Comparison of ENCODE assay signal across 8 cellular contexts in the genomic region with DNA sequence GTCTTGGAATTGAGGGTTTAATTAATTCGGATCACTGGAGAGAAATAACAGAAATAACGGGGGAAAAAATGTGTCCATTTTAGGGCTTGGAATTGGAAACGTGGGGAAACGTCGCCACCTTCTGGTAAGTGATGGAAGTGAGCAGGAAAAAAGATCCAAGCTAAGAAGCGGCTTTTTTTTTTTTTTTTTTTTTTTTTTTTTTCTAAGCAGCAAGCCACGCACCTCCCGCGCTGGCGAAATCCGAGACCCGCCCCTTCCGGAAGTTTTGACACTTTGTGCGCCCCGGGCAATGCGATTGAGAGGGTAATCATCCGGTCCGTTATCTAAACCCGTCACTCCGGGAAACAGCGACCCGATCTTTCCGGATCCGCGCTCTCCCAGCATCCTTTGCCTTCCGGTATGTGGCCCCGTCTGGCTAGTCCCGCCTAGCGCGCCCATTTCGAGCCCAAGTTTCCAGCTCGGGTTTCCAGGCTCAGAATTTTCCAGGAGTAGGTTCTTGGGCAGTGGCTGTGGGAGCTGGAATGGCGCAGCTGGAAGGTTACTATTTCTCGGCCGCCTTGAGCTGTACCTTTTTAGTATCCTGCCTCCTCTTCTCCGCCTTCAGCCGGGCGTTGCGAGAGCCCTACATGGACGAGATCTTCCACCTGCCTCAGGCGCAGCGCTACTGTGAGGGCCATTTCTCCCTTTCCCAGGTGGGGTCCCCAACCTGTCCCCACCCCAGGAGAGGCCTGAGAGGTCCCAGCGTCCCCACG. TPM values are rescaled to one million over a fixed set of nuclear protein-coding genes. Genes with fewer than 3 reads are reported as not detected.
DNase-seq lines count a peak whose midpoint lies in the region; ATAC-seq and TF ChIP-seq lines count a peak whose summit lies in the region.

Gene ALG10, plus strand, starts transcription at position 418 of the 752 bp plus-strand sequence. Its CDS starts 104 bp downstream, at position 522.

- H3K9ac ChIP-seq in mucosa of stomach (ENCODE audit: low read length) = peak within 1 kb of the TSS; percentile 87

- H3K4me3 ChIP-seq in esophagus (ENCODE audit: low read depth in 1 of 2, low read length in 2 of 2) (peak within 1 kb of the TSS; percentile 66 to 79), mucosa of stomach (ENCODE audit: low read length) (peak within 1 kb of the TSS; percentile 89)

- H3K27me3 ChIP-seq in esophagus (ENCODE audit: control insufficient read depth in 1 of 2, insufficient read depth in 2 of 2, low read length in 2 of 2) (no peaks in the 10 kb centered on the region), mucosa of stomach (ENCODE audit: control insufficient read depth, insufficient read depth, low read length) (no peaks in the 10 kb centered on the region)

- H3K4me3 Mint-ChIP-seq in activated T-cell treated with anti-CD3 and anti-CD28 coated beads, Interleukin-2, amount 50 U/mL, for 24 hours = peak within 1 kb of the TSS; percentile 98

- H3K27ac Mint-ChIP-seq in activated T-cell treated with anti-CD3 and anti-CD28 coated beads, Interleukin-2, amount 50 U/mL, for 24 hours = peak within 1 kb of the TSS; percentile 98

- ATAC-seq in GM21717 (IDR thresholded peaks at IDR 0.05; ENCODE audit: unreplicated experiment) = peak; percentile 100

- peak; percentile 96 for DNase-seq in DMS79 (lab: John Stamatoyannopoulos, UW)
- DNase-seq in KBM-7 = peak; percentile 99
- peak; percentile 95 for DNase-seq in activated T-cell treated with anti-CD3 and anti-CD28 coated beads, Interleukin-2, amount 50 U/mL, for 24 hours
- DNase-seq in stimulated activated CD8-positive, alpha-beta memory T cell treated with anti-CD3 and anti-CD28 coated beads, Interleukin-7, amount 100 ng/mL, for 1 hour (ENCODE audit: low read depth in 2 of 2) = peak; percentile 91 to 92

- 1% methylated on average over 44 of the region's 44 CpGs for WGBS in esophagus, 2 donors

- H3K9me3 ChIP-seq in esophagus (ENCODE audit: control insufficient read depth in 2 of 2, insufficient read depth in 1 of 2, low read depth in 1 of 2, low read length in 1 of 2) = no peaks in the 10 kb centered on the region
- H3K9me3 ChIP-seq in mucosa of stomach (ENCODE audit: control insufficient read depth, low read length) = no peaks in the 10 kb centered on the region

- H3K36me3 Mint-ChIP-seq in activated T-cell treated with anti-CD3 and anti-CD28 coated beads, Interleukin-2, amount 50 U/mL, for 24 hours (ENCODE audit: low read depth) = peaks cover 38% of the 10 kb centered on the region

- H3K27ac ChIP-seq in esophagus (ENCODE audit: low read depth in 2 of 2, low read length in 1 of 2) = peak within 1 kb of the TSS; percentile 77 to 94

- H3K4me1 ChIP-seq in esophagus (ENCODE audit: control insufficient read depth in 2 of 2, insufficient read depth in 2 of 2, low read length in 1 of 2) (no peaks in the 10 kb centered on the region), mucosa of stomach (ENCODE audit: control insufficient read depth, insufficient read depth, low read length) (peaks cover 5% of the 10 kb centered on the region)

- H3K9me3 Mint-ChIP-seq in activated T-cell treated with anti-CD3 and anti-CD28 coated beads, Interleukin-2, amount 50 U/mL, for 24 hours = no peaks in the 10 kb centered on the region

- H3K4me1 Mint-ChIP-seq in activated T-cell treated with anti-CD3 and anti-CD28 coated beads, Interleukin-2, amount 50 U/mL, for 24 hours (ENCODE audit: low read depth) = peaks cover 23% of the 10 kb centered on the region

- H3K27me3 Mint-ChIP-seq in activated T-cell treated with anti-CD3 and anti-CD28 coated beads, Interleukin-2, amount 50 U/mL, for 24 hours = no peaks in the 10 kb centered on the region

- H3K36me3 ChIP-seq in esophagus (ENCODE audit: control insufficient read depth in 2 of 2, insufficient read depth in 2 of 2, low read length in 1 of 2) (no peaks in the 10 kb centered on the region), mucosa of stomach (ENCODE audit: control insufficient read depth, insufficient read depth, low read length) (no peaks in the 10 kb centered on the region)

- in situ Hi-C loops in KBM-7 (cut with MboI; ENCODE audit: low pct_unique_long_range_greater_than_20kb, low sequenced_read_pairs) = loop anchor here (25.0 kb wide), 1 partner anchor 1260 kb away; the partner anchor contains the start of gene YARS2

TF ChIP-seq in PFSK-1, 5 proteins besides CTCF, POLR2A, EP300 and RAD21:
- TF ChIP-seq FOXP2 (optimal IDR thresholded peaks at IDR 0.05; ENCODE audit: borderline replicate concordance, extremely low read depth, extremely low read length, insufficient read depth) (peak; percentile 43), SIN3A (IDR thresholded peaks at IDR 0.05; ENCODE audit: borderline replicate concordance, insufficient read depth, low read length) (peak; percentile 43; the same call in 1 of the 2 replicates), REST (IDR thresholded peaks at IDR 0.05; ENCODE audit: insufficient read depth in 1 of 2, low read depth in 2 of 2, low read length in 2 of 2) (peak in 1 of 2 experiments; percentile 50; a peak in 1 of 4 replicates), POLR2AphosphoS5 (IDR thresholded peaks at IDR 0.05; ENCODE audit: low read depth, low read length) (peak; percentile 87), TAF1 (IDR thresholded peaks at IDR 0.05; ENCODE audit: borderline replicate concordance, insufficient read depth, low read length) (peak; percentile 74; the same call in 1 of the 2 replicates)

RNA-seq across cellular contexts. Expression of gene ALG10, which starts in this region (rescaled TPM):
- 1.3 TPM for polyA plus RNA-seq in PFSK-1 (2012; ENCODE audit: insufficient read length, low read depth)
- 1 to 10 TPM in 1 of 2 donors, under 1 TPM in 1; 0.79 to 1.5 TPM for polyA plus RNA-seq in esophagus

Comparison
In these comparisons a context has a peak if more than half of its experiments do, and no peak if none do; other contexts are left out.
1. Peak in every context shown above with its lines: DNase-seq, ATAC-seq, H3K4me3 ChIP-seq and H3K27ac ChIP-seq.